ENCODE assay signal across 30 cellular contexts in genomic region chr16:10231563-10231962, GRCh38. TPM values are rescaled to one million over a fixed set of nuclear protein-coding genes. Genes with fewer than 3 reads are reported as not detected.
"Had no signal": no experiment of that assay in that cellular context is flagged by ENCODE, and none has a peak within 500 bp of the region (broad histone marks: within the 10 kb centered on the region; RNA-seq: fewer than 3 reads in every experiment).

No MANE protein-coding gene starts in this region.

- H3K4me3 ChIP-seq: colonic mucosa, coronary artery, dorsolateral prefrontal cortex, esophagus muscularis mucosa, esophagus squamous epithelium, gastrocnemius medialis, gastroesophageal sphincter, heart left ventricle, heart right ventricle had no signal

- FAIRE-seq: colon, endometrium, endothelial cell of umbilical vein, frontal cortex had no signal

- H3K27me3 ChIP-seq: colonic mucosa, foreskin keratinocyte, gastrocnemius medialis had no signal

- H3K36me3 ChIP-seq: colonic mucosa, esophagus muscularis mucosa, esophagus squamous epithelium, gastrocnemius medialis, gastroesophageal sphincter, heart left ventricle, heart right ventricle had no signal

- ATAC-seq: effector memory CD8-positive, alpha-beta T cell; esophagus mucosa; foreskin keratinocyte; gastrocnemius medialis; gastroesophageal sphincter; heart left ventricle; heart right ventricle had no signal

- H3K9me3 ChIP-seq: colonic mucosa, gastrocnemius medialis had no signal

- DNase-seq: colonic mucosa; cortex of kidney; dermis blood vessel endothelial cell; dorsolateral prefrontal cortex; effector CD4-positive, alpha-beta T cell; effector CD8-positive, alpha-beta T cell; effector memory CD4-positive, alpha-beta T cell; effector memory CD8-positive, alpha-beta T cell; endodermal cell; erythroblast; esophagus squamous epithelium; foreskin fibroblast; foreskin keratinocyte; foreskin melanocyte; gastrocnemius medialis; glutamatergic neuron; head of caudate nucleus; heart left ventricle; heart right ventricle had no signal

- H3K4me1 ChIP-seq: colonic mucosa, esophagus muscularis mucosa, foreskin keratinocyte, gastroesophageal sphincter had no signal

- H3K27ac ChIP-seq: colonic mucosa, coronary artery, dorsolateral prefrontal cortex, epithelial cell of prostate, esophagus muscularis mucosa, esophagus squamous epithelium, foreskin keratinocyte, gastrocnemius medialis, gastroesophageal sphincter, heart left ventricle, heart right ventricle had no signal

RNA-seq across cellular contexts. Expression of gene GRIN2A, which starts 49.3 kb away (rescaled TPM):
- total RNA-seq: dermis blood vessel endothelial cell, dermis microvascular lymphatic vessel endothelial cell, endothelial cell of umbilical vein, epithelial cell of proximal tubule, esophagus mucosa, foreskin keratinocyte had no signal
- polyA plus RNA-seq: endothelial cell of umbilical vein, foreskin keratinocyte had no signal
